1 cellular context compared by ENCODE assay signal in genomic region chr16:228917-229730, GRCh38.
TF ChIP-seq lines count a peak whose summit lies in the region.

LUC7L (minus strand) TSS chr16:229449; CDS start chr16:229339, 110 bp downstream.

TF ChIP-seq in GM12878, 131 proteins besides CTCF, POLR2A, EP300 and RAD21 (continued from another document and continues in another):
- TF ChIP-seq ZBTB40 (IDR thresholded peaks at IDR 0.05; ENCODE audit: borderline replicate concordance), result peak; percentile 89
- TF ChIP-seq RBBP5 (conservative IDR thresholded peaks at IDR 0.05), result no peak
- TF ChIP-seq NFYA (IDR thresholded peaks at IDR 0.05; ENCODE audit: borderline replicate concordance, low read depth, low read length), result no peak
- no peak for TF ChIP-seq MYB (IDR thresholded peaks at IDR 0.05; ENCODE audit: borderline replicate concordance, low read depth, low read length)
- TF ChIP-seq SREBF1 (IDR thresholded peaks at IDR 0.05; ENCODE audit: low read length), result peak; percentile 67
- TF ChIP-seq ETV6 (conservative IDR thresholded peaks at IDR 0.05 in 1 of 2, IDR thresholded peaks at IDR 0.05 in 1 of 2; ENCODE audit: borderline replicate concordance in 1 of 2, low read depth in 1 of 2), result no peak
- no peak for TF ChIP-seq EED (IDR thresholded peaks at IDR 0.05; ENCODE audit: low read depth)
- peak; percentile 96 for TF ChIP-seq POLR2AphosphoS2 (IDR thresholded peaks at IDR 0.05; ENCODE audit: low read depth, low read length)
- TF ChIP-seq ATF2 (IDR thresholded peaks at IDR 0.05; ENCODE audit: low read length), result no peak
- TF ChIP-seq HDAC6 (IDR thresholded peaks at IDR 0.05; ENCODE audit: unreplicated experiment), result no peak
- TF ChIP-seq RELB (IDR thresholded peaks at IDR 0.05; ENCODE audit: low read depth), result no peak
- TF ChIP-seq SRF (IDR thresholded peaks at IDR 0.05; ENCODE audit: low read depth in 2 of 2, low read length in 2 of 2), result peak in 1 of 2 experiments; percentile 73; a peak in 2 of 4 replicates
- TF ChIP-seq MTA3 (IDR thresholded peaks at IDR 0.05; ENCODE audit: borderline replicate concordance, low read length), result no peak
- no peak for TF ChIP-seq TBL1XR1 (IDR thresholded peaks at IDR 0.05; ENCODE audit: low read depth, low read length)
- TF ChIP-seq ZSCAN29 (IDR thresholded peaks at IDR 0.05), result no peak
- TF ChIP-seq SKIL (IDR thresholded peaks at IDR 0.05; ENCODE audit: low read depth, poor library complexity, severe bottlenecking), result no peak
- TF ChIP-seq MEF2B (IDR thresholded peaks at IDR 0.05; ENCODE audit: partially characterized antibody, poor library complexity, severe bottlenecking), result peak; percentile 67
- peak; percentile 90 for TF ChIP-seq MAX (IDR thresholded peaks at IDR 0.05; ENCODE audit: low read depth, low read length)
- TF ChIP-seq TARDBP (IDR thresholded peaks at IDR 0.05; ENCODE audit: borderline replicate concordance), result peak; percentile 96
- no peak for TF ChIP-seq PBX3 (IDR thresholded peaks at IDR 0.05; ENCODE audit: insufficient replicate concordance, low read depth, low read length)
- 0 out of 2 replicates have a peak, but pooled peaks have one; percentile 26 for TF ChIP-seq E2F4 (IDR thresholded peaks at IDR 0.05; ENCODE audit: low read depth, low read length)
- TF ChIP-seq STAT1 (conservative IDR thresholded peaks at IDR 0.05), result peak; percentile 63; the same call in 1 of the 2 replicates
- peak in 1 of 2 experiments; percentile 88; a peak in 2 of 3 replicates for TF ChIP-seq EGR1 (IDR thresholded peaks at IDR 0.05; ENCODE audit: borderline replicate concordance in 1 of 2, low read depth in 2 of 2, low read length in 2 of 2)
- TF ChIP-seq BHLHE40 (IDR thresholded peaks at IDR 0.05; ENCODE audit: borderline replicate concordance in 1 of 2, low read depth in 2 of 2, low read length in 1 of 2), result peak in 1 of 2 experiments; percentile 64; a peak in 2 of 4 replicates
- TF ChIP-seq SIX5 (IDR thresholded peaks at IDR 0.05; ENCODE audit: low read depth, low read length, severe bottlenecking), result peak; percentile 96
- no peak for TF ChIP-seq ESRRA (IDR thresholded peaks at IDR 0.05; ENCODE audit: low read length)
- TF ChIP-seq GABPA (IDR thresholded peaks at IDR 0.05; ENCODE audit: low read depth), result peak; percentile 94
- TF ChIP-seq STAT3 (IDR thresholded peaks at IDR 0.05; ENCODE audit: low read depth, low read length), result no peak
- TF ChIP-seq SREBF2 (IDR thresholded peaks at IDR 0.05; ENCODE audit: low read length), result no peak
- TF ChIP-seq NRF1 (conservative IDR thresholded peaks at IDR 0.05; ENCODE audit: low read depth, low read length), result peak; percentile 66
- TF ChIP-seq HCFC1 (IDR thresholded peaks at IDR 0.05; ENCODE audit: low read length), result peak; percentile 97
- TF ChIP-seq YBX1 (IDR thresholded peaks at IDR 0.05), result no peak
- TF ChIP-seq CEBPB (IDR thresholded peaks at IDR 0.05; ENCODE audit: borderline replicate concordance in 1 of 2, low read depth in 2 of 2, low read length in 2 of 2), result no peak
- peak; percentile 98 for TF ChIP-seq CREB1 (IDR thresholded peaks at IDR 0.05; ENCODE audit: low read depth)
- TF ChIP-seq RB1 (IDR thresholded peaks at IDR 0.05; ENCODE audit: borderline replicate concordance), result peak; percentile 93; the same call in 1 of the 2 replicates
- 0 out of 2 replicates have a peak, but pooled peaks have one; percentile 5 for TF ChIP-seq SMC3 (IDR thresholded peaks at IDR 0.05; ENCODE audit: borderline replicate concordance, low read length)
- no peak for TF ChIP-seq ZNF622 (IDR thresholded peaks at IDR 0.05)
- TF ChIP-seq ZNF24 (IDR thresholded peaks at IDR 0.05), result peak; percentile 58; the same call in 1 of the 2 replicates
- TF ChIP-seq CREM (IDR thresholded peaks at IDR 0.05; ENCODE audit: low read depth), result peak; percentile 98
- TF ChIP-seq SMAD5 (IDR thresholded peaks at IDR 0.05; ENCODE audit: low read depth), result peak; percentile 92
- no peak for TF ChIP-seq JUNB (IDR thresholded peaks at IDR 0.05)
- TF ChIP-seq NR2F1 (conservative IDR thresholded peaks at IDR 0.05), result peak; percentile 52; the same call in 1 of the 2 replicates
- TF ChIP-seq ZNF592 (IDR thresholded peaks at IDR 0.05), result peak; percentile 66; the same call in 1 of the 2 replicates
- TF ChIP-seq PKNOX1 (IDR thresholded peaks at IDR 0.05), result no peak
- TF ChIP-seq ZNF207 (IDR thresholded peaks at IDR 0.05; ENCODE audit: borderline replicate concordance), result 0 out of 2 replicates have a peak, but pooled peaks have one; percentile 67
- peak; percentile 36; the same call in 1 of the 2 replicates for TF ChIP-seq ATF3 (IDR thresholded peaks at IDR 0.05; ENCODE audit: borderline replicate concordance, extremely low read depth, low read depth, low read length)
- TF ChIP-seq CHD2 (IDR thresholded peaks at IDR 0.05; ENCODE audit: borderline replicate concordance, low read depth, low read length), result peak; percentile 72; the same call in 1 of the 2 replicates
- TF ChIP-seq YY1 (IDR thresholded peaks at IDR 0.05; ENCODE audit: low read depth, low read length), result peak; percentile 67
- peak; percentile 71 for TF ChIP-seq RUNX3 (IDR thresholded peaks at IDR 0.05; ENCODE audit: low read length)
